Comparison of ENCODE assay signal across 1 cellular context in the genomic region with DNA sequence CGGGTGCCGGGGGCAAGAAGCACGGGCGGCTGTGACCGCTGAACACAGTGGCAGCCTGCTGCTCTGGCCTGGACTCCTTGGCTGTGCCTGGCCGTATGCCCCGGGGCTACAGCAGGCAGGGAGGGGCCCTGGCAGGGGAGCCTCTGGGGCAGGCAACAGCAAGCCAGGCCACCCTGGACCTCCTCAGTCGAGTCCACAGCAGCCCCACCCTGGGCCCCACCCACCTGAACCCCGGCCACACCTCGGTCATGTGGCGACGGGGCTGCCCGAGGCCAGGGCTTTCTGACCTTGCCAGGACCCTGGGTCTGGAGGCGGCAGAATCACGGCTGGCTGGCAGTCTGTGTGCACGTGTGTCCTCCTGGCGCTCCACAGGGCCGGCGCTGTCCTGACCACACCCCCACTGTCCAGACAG.
TF ChIP-seq lines count a peak whose summit lies in the region.

No MANE protein-coding gene starts in this region.

TF ChIP-seq in IMR-90, 13 proteins besides CTCF, POLR2A, EP300 and RAD21 (continued from another document):
- TF ChIP-seq CHD1 (IDR thresholded peaks at IDR 0.05; ENCODE audit: low read depth, low read length) (no peak), BHLHE40 (IDR thresholded peaks at IDR 0.05; ENCODE audit: low read depth, low read length) (no peak), MAFK (IDR thresholded peaks at IDR 0.05; ENCODE audit: low read depth, low read length) (no peak)
